Comparison of ENCODE assay signal across 1 cellular context in the genomic region with DNA sequence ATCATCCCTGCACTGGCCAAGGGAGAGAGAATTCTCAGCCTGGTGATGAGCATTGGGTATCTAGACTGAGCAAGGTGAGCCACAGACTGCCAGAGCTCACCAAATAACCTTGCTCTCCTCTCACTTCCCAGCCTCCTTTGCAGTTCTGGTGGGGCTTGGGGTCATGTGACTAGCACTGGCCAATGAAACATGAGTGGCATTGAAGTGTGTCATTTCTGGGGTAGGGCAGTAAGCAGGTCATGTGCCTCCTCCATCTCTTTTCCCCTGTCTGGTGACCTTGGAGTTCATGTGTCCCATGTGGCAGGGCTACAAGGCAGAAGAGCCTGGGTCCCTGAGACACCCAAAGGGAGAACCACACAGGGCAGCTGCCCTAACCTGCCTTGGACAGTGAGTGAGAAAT.
TF ChIP-seq lines count a peak whose summit lies in the region.

No MANE protein-coding gene starts in this region.

TF ChIP-seq in HCT116, 20 proteins besides CTCF, POLR2A, EP300 and RAD21 (continued from another document):
- TF ChIP-seq REST (IDR thresholded peaks at IDR 0.05; ENCODE audit: low read depth) = no peak
TF ChIP-seq in HCT116: peak in this region for 0.
